ENCODE assay signal across 8 cellular contexts in the genomic region with DNA sequence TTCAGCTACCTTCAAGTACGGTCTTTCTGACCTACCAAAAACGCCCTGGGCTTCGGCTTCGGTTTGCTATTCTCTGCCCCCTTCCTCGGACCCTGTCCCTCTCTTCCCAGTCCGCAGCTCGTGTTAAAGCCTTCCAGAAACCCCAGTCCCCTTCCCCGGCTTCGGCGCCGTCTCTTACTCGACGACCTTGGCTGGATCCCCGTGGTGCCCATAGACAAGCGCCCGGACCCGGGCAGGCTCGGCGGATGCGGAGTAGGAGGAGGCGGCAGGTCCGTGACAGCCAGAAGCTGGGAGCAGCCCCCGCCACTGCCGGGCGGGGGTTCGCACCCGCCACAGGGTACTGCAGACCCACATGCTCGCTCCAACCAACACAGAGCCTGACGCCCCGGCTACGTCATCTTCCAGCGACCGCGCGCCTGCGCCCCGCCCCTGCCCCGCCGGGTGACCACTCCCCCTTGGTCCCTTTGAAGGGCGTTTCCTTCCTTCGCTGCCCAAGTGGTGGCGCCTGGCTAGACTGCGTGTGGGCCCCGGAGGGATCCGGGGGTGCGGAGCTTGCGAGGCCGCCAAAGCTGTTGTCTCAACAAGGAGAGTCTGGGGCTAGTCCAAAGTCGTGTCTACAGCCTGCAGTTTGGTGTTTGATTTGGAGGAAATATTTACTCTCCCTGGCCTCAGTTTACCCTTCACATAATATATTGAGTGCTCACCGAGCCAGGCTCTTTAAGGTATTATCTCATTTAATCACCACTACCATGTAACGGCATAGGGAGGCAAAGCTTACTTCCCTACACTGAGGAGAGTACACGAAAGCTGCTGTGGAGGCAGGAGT. TPM values are rescaled to one million over a fixed set of nuclear protein-coding genes. Genes with fewer than 3 reads are reported as not detected.
DNase-seq lines count a peak whose midpoint lies in the region; ATAC-seq and TF ChIP-seq lines count a peak whose summit lies in the region.

A gene with protein sequence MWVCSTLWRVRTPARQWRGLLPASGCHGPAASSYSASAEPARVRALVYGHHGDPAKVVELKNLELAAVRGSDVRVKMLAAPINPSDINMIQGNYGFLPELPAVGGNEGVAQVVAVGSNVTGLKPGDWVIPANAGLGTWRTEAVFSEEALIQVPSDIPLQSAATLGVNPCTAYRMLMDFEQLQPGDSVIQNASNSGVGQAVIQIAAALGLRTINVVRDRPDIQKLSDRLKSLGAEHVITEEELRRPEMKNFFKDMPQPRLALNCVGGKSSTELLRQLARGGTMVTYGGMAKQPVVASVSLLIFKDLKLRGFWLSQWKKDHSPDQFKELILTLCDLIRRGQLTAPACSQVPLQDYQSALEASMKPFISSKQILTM (minus strand): TSS at position 382 of the 826 bp plus-strand sequence. CDS start 28 bp downstream, at position 354.

- H3K4me3 ChIP-seq in endodermal cell (ENCODE audit: low read length), result peak within 1 kb of the TSS; percentile 94

- peaks cover 19% of the 10 kb centered on the region for H3K4me1 Mint-ChIP-seq in activated CD8-positive, alpha-beta memory T cell treated with anti-CD3 and anti-CD28 coated beads, Interleukin-2, amount 10 ng/mL, durations not matched to agents 7 days and 5 days
- H3K4me1 Mint-ChIP-seq in endodermal cell, result peaks cover 14% of the 10 kb centered on the region

- H3K4me3 Mint-ChIP-seq in activated CD8-positive, alpha-beta memory T cell treated with anti-CD3 and anti-CD28 coated beads, Interleukin-2, amount 10 ng/mL, durations not matched to agents 7 days and 5 days, result peak within 1 kb of the TSS; percentile 96
- peak within 1 kb of the TSS; percentile 84 for H3K4me3 Mint-ChIP-seq in endodermal cell

- TF ChIP-seq CTCF in endodermal cell (conservative IDR thresholded peaks at IDR 0.05), result peak; percentile 44

- H3K9me3 ChIP-seq in endodermal cell (ENCODE audit: control insufficient read depth, low read length), result no peaks in the 10 kb centered on the region

- H3K27me3 ChIP-seq in endodermal cell (ENCODE audit: control insufficient read depth, insufficient read depth, low read length, poor library complexity, severe bottlenecking), result peaks cover 21% of the 10 kb centered on the region

- no peaks in the 10 kb centered on the region for H3K36me3 Mint-ChIP-seq in activated CD8-positive, alpha-beta memory T cell treated with anti-CD3 and anti-CD28 coated beads, Interleukin-2, amount 10 ng/mL, durations not matched to agents 7 days and 5 days
- no peaks in the 10 kb centered on the region for H3K36me3 Mint-ChIP-seq in endodermal cell (ENCODE audit: low read depth)

- peak; percentile 95 for ATAC-seq in GM19463 (IDR thresholded peaks at IDR 0.05; ENCODE audit: unreplicated experiment)
- ATAC-seq in activated CD8-positive, alpha-beta memory T cell treated with anti-CD3 and anti-CD28 coated beads, Interleukin-2, amount 10 ng/mL, durations not matched to agents 7 days and 5 days, result peak; percentile 99

- DNase-seq in COLO829 (ENCODE audit: low spot score) (peak; percentile 94), HS-5 (ENCODE audit: low read depth) (peak; percentile 68), NOMO-1 treated with DMSO at 0.1 percent for 48 hours (lab: John Stamatoyannopoulos, UW; ENCODE audit: unreplicated experiment) (peak; percentile 84), endodermal cell (peak; percentile 99), mesenteric fat pad (ENCODE audit: low spot score) (peak; percentile 99)
- DNase-seq in activated CD8-positive, alpha-beta memory T cell treated with anti-CD3 and anti-CD28 coated beads, Interleukin-2, amount 10 ng/mL, durations not matched to agents 7 days and 5 days, result peak; percentile 96
- DNase-seq in stimulated activated CD8-positive, alpha-beta memory T cell treated with anti-CD3 and anti-CD28 coated beads, Interleukin-15, amount 100 ng/mL, for 24 hours (ENCODE audit: low read depth), result peak; percentile 97

- 3 to 11% methylated on average over 8 to 52 of the region's 52 CpGs for WGBS in endodermal cell (ENCODE audit: insufficient coverage in 1 of 2, insufficient read length in 1 of 2), 2 experiments

- H3K36me3 ChIP-seq in endodermal cell (ENCODE audit: control insufficient read depth, insufficient read depth, low read length), result no peaks in the 10 kb centered on the region

- H3K4me1 ChIP-seq in endodermal cell (ENCODE audit: control insufficient read depth, insufficient read depth, low read length), result no peaks in the 10 kb centered on the region

- H3K27ac Mint-ChIP-seq in activated CD8-positive, alpha-beta memory T cell treated with anti-CD3 and anti-CD28 coated beads, Interleukin-2, amount 10 ng/mL, durations not matched to agents 7 days and 5 days, result peak within 1 kb of the TSS; percentile 94
- peak within 1 kb of the TSS; percentile 89 for H3K27ac Mint-ChIP-seq in endodermal cell

- CTCF ChIA-PET in activated CD8-positive, alpha-beta memory T cell treated with anti-CD3 and anti-CD28 coated beads, Interleukin-2, amount 10 ng/mL, durations not matched to agents 7 days and 5 days (lab: Charles Lee), result interaction anchor here (0.9 to 1.6 kb wide), 5 partner anchors 9 to 1477 kb away, joined by 3 to 4 read pairs (median 3); a partner anchor contains a TSS

- H3K9me3 Mint-ChIP-seq in activated CD8-positive, alpha-beta memory T cell treated with anti-CD3 and anti-CD28 coated beads, Interleukin-2, amount 10 ng/mL, durations not matched to agents 7 days and 5 days (ENCODE audit: low read depth), result no peaks in the 10 kb centered on the region
- no peaks in the 10 kb centered on the region for H3K9me3 Mint-ChIP-seq in endodermal cell

- H3K9ac ChIP-seq in endodermal cell (ENCODE audit: extremely low read depth, low read length, poor library complexity, severe bottlenecking), result peak within 1 kb of the TSS; percentile 67

- H3K27me3 Mint-ChIP-seq in activated CD8-positive, alpha-beta memory T cell treated with anti-CD3 and anti-CD28 coated beads, Interleukin-2, amount 10 ng/mL, durations not matched to agents 7 days and 5 days, result peaks cover 18% of the 10 kb centered on the region
- H3K27me3 Mint-ChIP-seq in endodermal cell (ENCODE audit: insufficient read depth), result peaks cover 33% of the 10 kb centered on the region

- no peak within 1 kb of the TSS for H3K27ac ChIP-seq in endodermal cell (ENCODE audit: low read depth, low read length)

RNA-seq across cellular contexts. Expression of the gene that starts here (rescaled TPM):
- total RNA-seq in activated CD8-positive, alpha-beta memory T cell treated with anti-CD3 and anti-CD28 coated beads, Interleukin-2, amount 10 ng/mL, durations not matched to agents 7 days and 5 days, result 10 to 100 TPM; 24.5 to 26.9 TPM
- total RNA-seq in endodermal cell (10 to 100 TPM; 33.3 to 38.2 TPM), mesenteric fat pad (57.4 TPM)
- 35.9 TPM for polyA plus RNA-seq in endodermal cell (2013, experiment 1 of 2)
- 30.3 TPM for polyA plus RNA-seq in endodermal cell (2013, experiment 2 of 2)
